Comparison of ENCODE assay signal across 22 cellular contexts in the genomic region with DNA sequence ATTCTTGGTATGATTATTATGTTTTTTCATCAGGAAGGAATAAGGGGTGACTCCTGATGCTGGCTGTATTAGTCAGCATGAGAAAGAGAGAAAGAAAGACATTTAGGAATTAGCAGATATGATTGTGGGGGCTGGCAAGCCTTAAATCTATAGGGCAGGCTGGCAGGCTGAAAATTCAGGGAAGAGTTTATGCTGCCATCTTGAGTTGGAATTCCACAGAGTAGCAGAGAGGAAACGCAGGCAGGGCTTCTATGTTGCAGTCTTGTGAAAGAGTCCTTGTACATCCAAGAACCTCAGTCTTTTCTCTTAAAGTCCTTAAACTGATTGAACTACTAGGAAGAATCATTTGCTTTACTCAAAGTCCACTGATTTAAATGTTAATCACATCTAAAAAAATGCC.
"Had no signal": no experiment of that assay in that cellular context is flagged by ENCODE, and none has a peak within 500 bp of the region (broad histone marks: within the 10 kb centered on the region; RNA-seq: fewer than 3 reads in every experiment).

No MANE protein-coding gene starts in this region.

- H3K4me3 Mint-ChIP-seq: activated CD4-positive, alpha-beta T cell treated with anti-CD3 and anti-CD28 coated beads, Interleukin-2, amount 10 ng/mL, durations not matched to agents 24 days and 14 days; activated CD8-positive, alpha-beta T cell treated with anti-CD3 and anti-CD28 coated beads for 36 hours; activated naive CD8-positive, alpha-beta T cell treated with anti-CD3 and anti-CD28 coated beads, Interleukin-2, amount 10 ng/mL, durations not matched to agents 7 days and 5 days; activated T-cell treated with anti-CD3 and anti-CD28 coated beads, Interleukin-2, amount 50 U/mL, for 24 hours; stimulated activated naive CD8-positive, alpha-beta T cell treated with anti-CD3 and anti-CD28 coated beads, Interleukin-15, amount 100 ng/mL, for 72 hours; type B pancreatic cell had no signal

- H3K27me3 Mint-ChIP-seq: activated CD4-positive, alpha-beta T cell treated with anti-CD3 and anti-CD28 coated beads, Interleukin-2, amount 10 ng/mL, durations not matched to agents 24 days and 14 days; activated CD8-positive, alpha-beta T cell treated with anti-CD3 and anti-CD28 coated beads for 36 hours; activated naive CD8-positive, alpha-beta T cell treated with anti-CD3 and anti-CD28 coated beads, Interleukin-2, amount 10 ng/mL, durations not matched to agents 7 days and 5 days; activated T-cell treated with anti-CD3 and anti-CD28 coated beads, Interleukin-2, amount 50 U/mL, for 24 hours; stimulated activated naive CD8-positive, alpha-beta T cell treated with anti-CD3 and anti-CD28 coated beads, Interleukin-15, amount 100 ng/mL, for 72 hours; type B pancreatic cell had no signal

- DNase-seq: activated CD4-positive, alpha-beta T cell treated with anti-CD3 and anti-CD28 coated beads, Interleukin-2, amount 10 ng/mL, durations not matched to agents 24 days and 14 days; activated CD8-positive, alpha-beta T cell treated with anti-CD3 and anti-CD28 coated beads for 36 hours; activated naive CD4-positive, alpha-beta T cell treated with Interleukin-2 at 50 U/mL for 16 hours; activated naive CD8-positive, alpha-beta T cell treated with anti-CD3 and anti-CD28 coated beads, Interleukin-2, amount 10 ng/mL, durations not matched to agents 7 days and 5 days; activated T-cell treated with anti-CD3 and anti-CD28 coated beads, Interleukin-2, amount 50 U/mL, for 24 hours; body of pancreas; central memory CD4-positive, alpha-beta T cell; effector CD4-positive, alpha-beta T cell; foreskin fibroblast; glutamatergic neuron; hippocampal formation; islet precursor cell; psoas muscle; right cardiac atrium; stimulated activated naive CD8-positive, alpha-beta T cell treated with anti-CD3 and anti-CD28 coated beads, Interleukin-15, amount 100 ng/mL, for 72 hours; T-helper 1 cell; T-helper 9 cell; testis had no signal

- H3K27me3 ChIP-seq: body of pancreas, testis had no signal

- H3K9me3 Mint-ChIP-seq: activated CD4-positive, alpha-beta T cell treated with anti-CD3 and anti-CD28 coated beads, Interleukin-2, amount 10 ng/mL, durations not matched to agents 24 days and 14 days; activated naive CD8-positive, alpha-beta T cell treated with anti-CD3 and anti-CD28 coated beads, Interleukin-2, amount 10 ng/mL, durations not matched to agents 7 days and 5 days; activated T-cell treated with anti-CD3 and anti-CD28 coated beads, Interleukin-2, amount 50 U/mL, for 24 hours; activated T-helper 2 cell treated with anti-CD3 and anti-CD28 coated beads, Interferon-gamma antibody, Interleukin-2, Interleukin-4, amounts not matched to agents 10 μg/mL and 5 μg/mL and 100 μg/mL, durations not matched to agents 14 hours and 24 hours and 36 hours; stimulated activated naive CD8-positive, alpha-beta T cell treated with anti-CD3 and anti-CD28 coated beads, Interleukin-15, amount 100 ng/mL, for 72 hours; type B pancreatic cell had no signal

- H3K4me1 Mint-ChIP-seq: activated CD4-positive, alpha-beta T cell treated with anti-CD3 and anti-CD28 coated beads, Interleukin-2, amount 10 ng/mL, durations not matched to agents 24 days and 14 days; activated naive CD8-positive, alpha-beta T cell treated with anti-CD3 and anti-CD28 coated beads, Interleukin-2, amount 10 ng/mL, durations not matched to agents 7 days and 5 days; stimulated activated naive CD8-positive, alpha-beta T cell treated with anti-CD3 and anti-CD28 coated beads, Interleukin-15, amount 100 ng/mL, for 72 hours had no signal

- H3K9me3 ChIP-seq: body of pancreas, psoas muscle, testis had no signal

- H3K27ac ChIP-seq: body of pancreas, psoas muscle, skin epidermis, testis had no signal

- H3K27ac Mint-ChIP-seq: activated CD4-positive, alpha-beta T cell treated with anti-CD3 and anti-CD28 coated beads, Interleukin-2, amount 10 ng/mL, durations not matched to agents 24 days and 14 days; activated CD8-positive, alpha-beta T cell treated with anti-CD3 and anti-CD28 coated beads for 36 hours; activated naive CD8-positive, alpha-beta T cell treated with anti-CD3 and anti-CD28 coated beads, Interleukin-2, amount 10 ng/mL, durations not matched to agents 7 days and 5 days; activated T-cell treated with anti-CD3 and anti-CD28 coated beads, Interleukin-2, amount 50 U/mL, for 24 hours; activated T-helper 2 cell treated with anti-CD3 and anti-CD28 coated beads, Interferon-gamma antibody, Interleukin-2, Interleukin-4, amounts not matched to agents 10 μg/mL and 5 μg/mL and 100 μg/mL, durations not matched to agents 14 hours and 24 hours and 36 hours; stimulated activated naive CD8-positive, alpha-beta T cell treated with anti-CD3 and anti-CD28 coated beads, Interleukin-15, amount 100 ng/mL, for 72 hours; type B pancreatic cell had no signal

- H3K4me1 ChIP-seq: body of pancreas, psoas muscle, testis had no signal

- H3K36me3 Mint-ChIP-seq: activated naive CD8-positive, alpha-beta T cell treated with anti-CD3 and anti-CD28 coated beads, Interleukin-2, amount 10 ng/mL, durations not matched to agents 7 days and 5 days; type B pancreatic cell had no signal

- H3K4me3 ChIP-seq: body of pancreas, psoas muscle, skin epidermis, testis had no signal

- ATAC-seq: activated CD8-positive, alpha-beta T cell treated with anti-CD3 and anti-CD28 coated beads for 36 hours; body of pancreas; left lobe of liver; psoas muscle; right cardiac atrium; stimulated activated naive CD8-positive, alpha-beta T cell treated with anti-CD3 and anti-CD28 coated beads, Interleukin-15, amount 100 ng/mL, for 72 hours had no signal
